In the genomic region with DNA sequence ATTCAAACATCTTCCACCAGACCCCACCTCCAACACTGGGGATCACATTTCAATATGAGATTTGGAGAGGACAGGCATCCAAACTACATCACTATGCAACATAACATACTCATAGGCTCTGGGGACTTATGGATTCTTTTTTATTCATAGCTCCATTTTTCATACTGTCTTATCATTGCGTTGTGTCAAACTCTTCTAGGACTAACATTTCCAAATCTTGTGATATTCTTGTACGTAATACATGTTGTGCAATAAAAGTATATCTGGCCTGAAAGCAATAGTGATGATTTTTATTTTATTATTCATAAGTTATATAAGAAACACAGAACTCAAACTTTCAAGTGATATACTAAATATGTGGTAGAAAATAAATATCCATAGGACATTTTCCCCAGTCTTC, we compare ENCODE assay signal across 18 cellular contexts.
DNase-seq lines count a peak whose midpoint lies in the region; ATAC-seq and TF ChIP-seq lines count a peak whose summit lies in the region.
"Had no signal": no experiment of that assay in that cellular context is flagged by ENCODE, and none has a peak within 500 bp of the region (broad histone marks: within the 10 kb centered on the region; RNA-seq: fewer than 3 reads in every experiment).

No MANE protein-coding gene starts in this region.

- H2BK20ac ChIP-seq in IMR-90 (ENCODE audit: low read depth, low read length), result no peak overlapping the region

- H3K56ac ChIP-seq in IMR-90 (ENCODE audit: extremely low read depth, insufficient read depth, low read length), result no peak overlapping the region

- H3K9me3 ChIP-seq in IMR-90 (ENCODE audit: control insufficient read depth, insufficient read depth, low read length), result no peaks in the 10 kb centered on the region
- H3K9me3 ChIP-seq: BLaER1 had no signal

- TF ChIP-seq RAD21 in IMR-90 (IDR thresholded peaks at IDR 0.05; ENCODE audit: low read length), result no peak

- H3K4me3 ChIP-seq in IMR-90 (ENCODE audit: insufficient read depth, low read depth, low read length), result no peak overlapping the region
- H3K4me3 ChIP-seq in fibroblast of pulmonary artery (replicated peaks; ENCODE audit: low read depth, low read length), result no peak overlapping the region
- H3K4me3 ChIP-seq: BLaER1, GM23248 had no signal

- H3K4ac ChIP-seq in IMR-90 (ENCODE audit: low read depth, low read length), result no peak overlapping the region

- no peak for TF ChIP-seq CTCF in IMR-90 (conservative IDR thresholded peaks at IDR 0.05; ENCODE audit: low read depth, low read length)
- TF ChIP-seq CTCF in fibroblast of pulmonary artery (IDR thresholded peaks at IDR 0.05; ENCODE audit: low read length, missing control alignments), result no peak
- no peak for TF ChIP-seq CTCF in omental fat pad (IDR thresholded peaks at IDR 0.05)

- no peaks in the 10 kb centered on the region for H3K79me1 ChIP-seq in IMR-90 (ENCODE audit: low read depth in 1 of 2, low read length in 2 of 2)

- 0 out of 2 replicates have a peak, but pooled peaks cover 3% of the 10 kb centered on the region for H3K9me1 ChIP-seq in IMR-90 (ENCODE audit: insufficient read depth, low read length)

- no peak overlapping the region for H2AK5ac ChIP-seq in IMR-90 (ENCODE audit: low read depth, low read length)

- no peak for DNase-seq in IMR-90
- DNase-seq in amniotic epithelial cell (ENCODE audit: low read depth), result peak; percentile 77
- peak; percentile 49 for DNase-seq in fibroblast of pulmonary artery (ENCODE audit: low read depth)
- no peak for DNase-seq in omental fat pad (ENCODE audit: low spot score)
- no peak for DNase-seq in NCI-H2171 treated with DMSO at 0.1 percent for 48 hours (lab: John Stamatoyannopoulos, UW)
- DNase-seq: CD4-positive, CD25-positive, alpha-beta regulatory T cell; CD8-positive, alpha-beta T cell; DMS 273 treated with DMSO at 0.1 percent for 48 hours; DMS79; EL; GF-D8; GM23248; H7; HCEC 1CT had no signal

- intact Hi-C loops in IMR-90 (cut with micrococcal nuclease), result no loop called here

- no peak overlapping the region for H3K18ac ChIP-seq in IMR-90 (ENCODE audit: low read depth, low read length)

- H4K20me1 ChIP-seq in IMR-90 (ENCODE audit: insufficient read depth, low read length), result no peaks in the 10 kb centered on the region
- H4K20me1 ChIP-seq: BLaER1 had no signal

- H4K8ac ChIP-seq in IMR-90 (ENCODE audit: low read depth in 2 of 2, low read length in 2 of 2), result no peak overlapping the region

- no peaks in the 10 kb centered on the region for H3K36me3 ChIP-seq in IMR-90 (ENCODE audit: control insufficient read depth, insufficient read depth, low read length)
- H3K36me3 ChIP-seq: BLaER1 had no signal

- CTCF ChIA-PET in IMR-90 (lab: Yijun Ruan, JAX), result interaction anchor here (1.2 kb wide), 1 partner anchor 11 kb away, joined by 3 read pairs; no protein-coding TSS in a partner anchor

- no peak overlapping the region for H3K27ac ChIP-seq in IMR-90 (ENCODE audit: insufficient read depth, low read length)
- H3K27ac ChIP-seq: BLaER1, C4-2B, GM23248 had no signal

- TF ChIP-seq POLR2A in IMR-90 (IDR thresholded peaks at IDR 0.05; ENCODE audit: low read depth, low read length), result no peak

- H2BK5ac ChIP-seq in IMR-90 (ENCODE audit: low read depth, low read length, poor library complexity, severe bottlenecking), result no peak overlapping the region

- no peak overlapping the region for H3K9ac ChIP-seq in IMR-90 (ENCODE audit: low read depth, low read length)
- H3K9ac ChIP-seq: BLaER1, GM23248 had no signal

- ATAC-seq in IMR-90 (ENCODE audit: low read depth), result no peak
- peak; percentile 80 for ATAC-seq in omental fat pad (ENCODE audit: low FRiP score)
- no peak for ATAC-seq in GM21447 (IDR thresholded peaks at IDR 0.05; ENCODE audit: unreplicated experiment)
- ATAC-seq in HG02678 (IDR thresholded peaks at IDR 0.05; ENCODE audit: unreplicated experiment), result no peak
- ATAC-seq: CD8-positive, alpha-beta T cell had no signal

- dilution Hi-C loops in IMR-90 (cut with HindIII; ENCODE audit: low sequenced_read_pairs, unreplicated experiment), result no loop called here

- no peak overlapping the region for H3K23ac ChIP-seq in IMR-90 (ENCODE audit: low read depth, low read length)

- BruUV-seq in IMR-90 (replicated peaks; lab: Mats Ljungman, UMichigan), result no TSS peak

- no peak overlapping the region for H2AFZ ChIP-seq in IMR-90 (replicated peaks; ENCODE audit: low read length, poor library complexity)
- H2AFZ ChIP-seq: GM23248 had no signal

- in situ Hi-C loops in IMR-90 (cut with MboI; ENCODE audit: low sequenced_read_pairs), result no loop called here

- no peak overlapping the region for H2AK9ac ChIP-seq in IMR-90 (replicated peaks; ENCODE audit: low read depth, low read length, poor library complexity)

- no peak overlapping the region for H2BK120ac ChIP-seq in IMR-90 (ENCODE audit: low read depth, low read length)

- no peak overlapping the region for H2BK15ac ChIP-seq in IMR-90 (ENCODE audit: low read depth, low read length)

- WGBS in IMR-90 (ENCODE audit: extremely low coverage in 2 of 2, insufficient read length in 1 of 2), 2 experiments, result no CpG with 5 or more reads among the region's 2 CpGs

- POLR2A ChIA-PET in IMR-90 (lab: Charles Lee; ENCODE audit: unreplicated experiment), result no interaction called here

- no peak overlapping the region for H4K5ac ChIP-seq in IMR-90 (ENCODE audit: low read depth, low read length)

- H3K4me1 ChIP-seq in IMR-90 (ENCODE audit: control insufficient read depth, insufficient read depth, low read length), result peaks cover 2% of the 10 kb centered on the region; the same call in 1 of the 2 replicates
- H3K4me1 ChIP-seq: BLaER1 had no signal

- no peaks in the 10 kb centered on the region for H3K27me3 ChIP-seq in IMR-90 (ENCODE audit: control insufficient read depth, insufficient read depth, low read length)
- H3K27me3 ChIP-seq: BLaER1 had no signal

- H3K14ac ChIP-seq in IMR-90 (replicated peaks; ENCODE audit: low read depth, low read length), result no peak overlapping the region

- H3K4me2 ChIP-seq in IMR-90 (ENCODE audit: low read depth, low read length), result no peak overlapping the region
- H3K4me2 ChIP-seq: BLaER1 had no signal

- no peak overlapping the region for H4K91ac ChIP-seq in IMR-90 (ENCODE audit: insufficient read depth, low read depth, low read length)

TF ChIP-seq in IMR-90, 13 proteins besides CTCF, POLR2A, EP300 and RAD21:
- no peak for TF ChIP-seq NFE2L2 (IDR thresholded peaks at IDR 0.05; ENCODE audit: low read depth, low read length)
- TF ChIP-seq CEBPB (IDR thresholded peaks at IDR 0.05; ENCODE audit: low read depth, low read length), result peak; percentile 55; the same call in 1 of the 2 replicates
TF ChIP-seq in IMR-90: peak in this region for 1.

Comparison
In these comparisons a context has a peak if more than half of its experiments do, and no peak if none do; other contexts are left out.
1. DNase-seq: peak in amniotic epithelial cell (single experiment) and fibroblast of pulmonary artery (single experiment); none in IMR-90 (single experiment), omental fat pad (single experiment) and NCI-H2171 treated with DMSO at 0.1 percent for 48 hours (single experiment).